35 cellular contexts compared by ENCODE assay signal in genomic region chr2:148263890-148264289, GRCh38.
DNase-seq lines count a peak whose midpoint lies in the region; ATAC-seq, FAIRE-seq and TF ChIP-seq lines count a peak whose summit lies in the region.
"Had no signal": no experiment of that assay in that cellular context is flagged by ENCODE, and none has a peak within 500 bp of the region (broad histone marks: within the 10 kb centered on the region; RNA-seq: fewer than 3 reads in every experiment).

No MANE protein-coding gene starts in this region.

- H3K4me2 ChIP-seq in Karpas-422 (ENCODE audit: low read depth, low read length, poor library complexity, severe bottlenecking) = no peak overlapping the region
- no peak overlapping the region for H3K4me2 ChIP-seq in K562 (ENCODE audit: insufficient read depth, low read length)
- H3K4me2 ChIP-seq: A549; BLaER1; BLaER1 treated with 17β-estradiol and CSF1 and Interleukin-3, amounts not matched to agents 10 nM and 100 nM had no signal

- no peak for FAIRE-seq in K562 (lab: Jason Lieb, UNC)
- FAIRE-seq: A204.1, A549, D721Med had no signal

- H3K27me3 ChIP-seq in Karpas-422 (ENCODE audit: low read length) = no peaks in the 10 kb centered on the region
- H3K27me3 ChIP-seq in K562 (ENCODE audit: control insufficient read depth in 2 of 2, insufficient read depth in 2 of 2, low read length in 2 of 2) = no peaks in the 10 kb centered on the region
- H3K27me3 ChIP-seq: BE2C; BLaER1; BLaER1 treated with 17β-estradiol and CSF1 and Interleukin-3, amounts not matched to agents 10 nM and 100 nM had no signal

- H3K9ac ChIP-seq in Karpas-422 (ENCODE audit: low read length) = no peak overlapping the region
- no peak overlapping the region for H3K9ac ChIP-seq in K562 (ENCODE audit: insufficient read depth in 1 of 2, low read depth in 2 of 2, low read length in 2 of 2)
- H3K9ac ChIP-seq: BLaER1; BLaER1 treated with 17β-estradiol and CSF1 and Interleukin-3, amounts not matched to agents 10 nM and 100 nM had no signal

- TF ChIP-seq POLR2A in K562 (conservative IDR thresholded peaks at IDR 0.05) = no peak

- TF ChIP-seq RAD21 in K562 (CRISPR knock-in tag; conservative IDR thresholded peaks at IDR 0.05 in 1 of 2, IDR thresholded peaks at IDR 0.05 in 1 of 2) = no peak

- H3K9me3 ChIP-seq in Karpas-422 (ENCODE audit: low read length) (peaks cover 5% of the 10 kb centered on the region; the same call in 1 of the 2 replicates), K562 (replicated peaks; ENCODE audit: control insufficient read depth, insufficient read depth, low read depth, low read length) (no peaks in the 10 kb centered on the region; the same call in 1 of the 2 replicates)
- H3K9me3 ChIP-seq: BE2C had no signal

- H3K36me3 ChIP-seq in Karpas-422 (ENCODE audit: insufficient read depth, low read length) (no peaks in the 10 kb centered on the region), K562 (ENCODE audit: control insufficient read depth, insufficient read depth, low read length) (no peaks in the 10 kb centered on the region)
- H3K36me3 ChIP-seq: BE2C had no signal

- in situ Hi-C loops in K562 (cut with MboI) = no loop called here

- peaks cover 20% of the 10 kb centered on the region for H3K36me3 Mint-ChIP-seq in neural crest cell (ENCODE audit: low read depth)
- peaks cover 21% of the 10 kb centered on the region for H3K36me3 Mint-ChIP-seq in nephron progenitor cell (ENCODE audit: low read depth)

- no peaks in the 10 kb centered on the region for H3K9me1 ChIP-seq in K562 (ENCODE audit: control insufficient read depth, insufficient read depth, low read length)

- H3K4me1 ChIP-seq in Karpas-422 (ENCODE audit: low read length) = no peaks in the 10 kb centered on the region
- no peaks in the 10 kb centered on the region for H3K4me1 ChIP-seq in K562 (replicated peaks in 1 of 2; ENCODE audit: control insufficient read depth in 2 of 2, insufficient read depth in 2 of 2, low read length in 2 of 2)
- H3K4me1 ChIP-seq: A549; BE2C; BLaER1; BLaER1 treated with 17β-estradiol and CSF1 and Interleukin-3, amounts not matched to agents 10 nM and 100 nM; Caco-2 had no signal

- POLR2A ChIA-PET in K562 (lab: Yijun Ruan, JAX) = no interaction called here

- H3K27me3 Mint-ChIP-seq in neural crest cell (ENCODE audit: low read depth) = no peaks in the 10 kb centered on the region
- H3K27me3 Mint-ChIP-seq in nephron progenitor cell (ENCODE audit: low read depth, poor library complexity) = peaks cover 5% of the 10 kb centered on the region
- H3K27me3 Mint-ChIP-seq: B cell; CD4-positive, alpha-beta memory T cell; CD4-positive, alpha-beta T cell; CD4-positive, CD25-positive, alpha-beta regulatory T cell; CD8-positive, alpha-beta memory T cell had no signal

- H3K27ac Mint-ChIP-seq in neural crest cell (ENCODE audit: unreplicated experiment) = peak overlapping the region; percentile 77
- H3K27ac Mint-ChIP-seq in nephron progenitor cell = no peak overlapping the region
- H3K27ac Mint-ChIP-seq: B cell; CD4-positive, alpha-beta memory T cell; CD4-positive, alpha-beta T cell; CD4-positive, CD25-positive, alpha-beta regulatory T cell; CD8-positive, alpha-beta T cell had no signal

- H3K79me2 ChIP-seq in Karpas-422 (ENCODE audit: low read length) (no peaks in the 10 kb centered on the region), K562 (ENCODE audit: control insufficient read depth, insufficient read depth, low read length) (no peaks in the 10 kb centered on the region)

- TF ChIP-seq EP300 in K562 (IDR thresholded peaks at IDR 0.05; ENCODE audit: low read length) = no peak

- no peaks in the 10 kb centered on the region for H3K9me2 ChIP-seq in Karpas-422 (replicated peaks; ENCODE audit: insufficient read depth, low read length)

- H3K9me3 Mint-ChIP-seq in neural crest cell (peaks cover 10% of the 10 kb centered on the region), nephron progenitor cell (peaks cover 17% of the 10 kb centered on the region)

- ATAC-seq in K562 = no peak
- ATAC-seq: A549; CD8-positive, alpha-beta T cell had no signal

- no peak overlapping the region for H2AFZ ChIP-seq in Karpas-422 (ENCODE audit: low read length)
- H2AFZ ChIP-seq in K562 (ENCODE audit: low read depth, low read length) = no peak overlapping the region

- peak; percentile 15 for DNase-seq in Karpas-422
- no peak for DNase-seq in K562 (ENCODE audit: extremely low read depth in 1 of 4, low spot score in 3 of 4)
- DNase-seq in neural crest cell (ENCODE audit: low read depth, low spot score) = no peak
- DNase-seq in SK-N-DZ (ENCODE audit: low spot score) = no peak
- no peak for DNase-seq in HuH-7.5 (ENCODE audit: low spot score)
- DNase-seq in nephron progenitor cell = no peak
- DNase-seq: 8988T; ACHN; AML-193; BE2C; C1 segment of cervical spinal cord; Caco-2; Calu3; CD4-positive, alpha-beta memory T cell; CD4-positive, alpha-beta T cell; CD4-positive, CD25-positive, alpha-beta regulatory T cell; CD8-positive, alpha-beta memory T cell; CD8-positive, alpha-beta T cell; COR-L47; DMS 273 treated with DMSO at 0.1 percent for 48 hours; DMS153; DMS53; DMS79; DMS79 treated with DMSO at 0.1 percent for 48 hours; DND-41; EL had no signal

- H3K27ac ChIP-seq in Karpas-422 (ENCODE audit: low read length) = no peak overlapping the region
- H3K27ac ChIP-seq in K562 (ENCODE audit: extremely low read depth, low read depth, low read length) = no peak overlapping the region
- H3K27ac ChIP-seq: 22Rv1; A549; BLaER1; BLaER1 treated with 17β-estradiol and CSF1 and Interleukin-3, amounts not matched to agents 10 nM and 100 nM; C4-2B had no signal

- 4% methylated on average over 2 of the region's 2 CpGs for WGBS in K562 (ENCODE audit: insufficient coverage, low coverage, missing lambda C conversion rate)

- no peak for TF ChIP-seq CTCF in K562 (IDR thresholded peaks at IDR 0.05 in 2 of 3, conservative IDR thresholded peaks at IDR 0.05 in 1 of 3; ENCODE audit: insufficient read depth in 2 of 3, low read depth in 1 of 3, low read length in 3 of 3)
- no peak for TF ChIP-seq CTCF in neural crest cell (conservative IDR thresholded peaks at IDR 0.05)
- TF ChIP-seq CTCF in nephron progenitor cell (IDR thresholded peaks at IDR 0.05) = no peak

- H3K4me3 Mint-ChIP-seq in neural crest cell = no peak overlapping the region
- no peak overlapping the region for H3K4me3 Mint-ChIP-seq in nephron progenitor cell
- H3K4me3 Mint-ChIP-seq: B cell; CD14-positive monocyte; CD4-positive, alpha-beta memory T cell; CD4-positive, alpha-beta T cell; CD4-positive, CD25-positive, alpha-beta regulatory T cell; CD8-positive, alpha-beta memory T cell; CD8-positive, alpha-beta T cell had no signal

- H3K4me1 Mint-ChIP-seq in neural crest cell (no peaks in the 10 kb centered on the region), nephron progenitor cell (no peaks in the 10 kb centered on the region)
- H3K4me1 Mint-ChIP-seq: B cell; CD14-positive monocyte; CD4-positive, alpha-beta memory T cell had no signal

- CTCF ChIA-PET in K562 (lab: Yijun Ruan, JAX; ENCODE audit: low intra/inter-chr PET ratio) = no interaction called here

- no peak overlapping the region for H3K4me3 ChIP-seq in Karpas-422 (ENCODE audit: low read length)
- H3K4me3 ChIP-seq in K562 = no peak overlapping the region
- H3K4me3 ChIP-seq: A549; BLaER1; BLaER1 treated with 17β-estradiol and CSF1 and Interleukin-3, amounts not matched to agents 10 nM and 100 nM had no signal

- H4K20me1 ChIP-seq in Karpas-422 (ENCODE audit: insufficient read depth, low read depth, low read length) (no peaks in the 10 kb centered on the region), K562 (replicated peaks; ENCODE audit: control insufficient read depth, insufficient read depth, low read length) (no peaks in the 10 kb centered on the region)
- H4K20me1 ChIP-seq: BLaER1; BLaER1 treated with 17β-estradiol and CSF1 and Interleukin-3, amounts not matched to agents 10 nM and 100 nM had no signal

- intact Hi-C loops in K562 (cut with micrococcal nuclease) = no loop called here

- no TSS peak for BruUV-seq in K562 (replicated peaks; lab: Mats Ljungman, UMichigan)

TF ChIP-seq in K562, 482 proteins besides CTCF, POLR2A, EP300 and RAD21:
- TF ChIP-seq CREBBP (IDR thresholded peaks at IDR 0.05; ENCODE audit: low read depth, low read length) = peak; percentile 97
- TF ChIP-seq NEUROD1 (IDR thresholded peaks at IDR 0.05; ENCODE audit: borderline replicate concordance, low read depth, low read length, partially characterized antibody) = no peak
- no peak for TF ChIP-seq SOX6 (IDR thresholded peaks at IDR 0.05)
- TF ChIP-seq SMAD3 (CRISPR knock-in tag; conservative IDR thresholded peaks at IDR 0.05) = no peak
- no peak for TF ChIP-seq ATF1 (CRISPR knock-in tag; IDR thresholded peaks at IDR 0.05)
- no peak for TF ChIP-seq ATF1 (tag; IDR thresholded peaks at IDR 0.05)
TF ChIP-seq in K562: peak in this region for 1.
